Comparison of ENCODE assay signal across 17 cellular contexts in genomic region chr2:23583467-23583866, GRCh38.
"Had no signal": no experiment of that assay in that cellular context is flagged by ENCODE, and none has a peak within 500 bp of the region (broad histone marks: within the 10 kb centered on the region; RNA-seq: fewer than 3 reads in every experiment).

No MANE protein-coding gene starts in this region.

- H3K9me3 Mint-ChIP-seq: activated naive CD4-positive, alpha-beta T cell treated with anti-CD3 and anti-CD28 coated beads for 36 hours; naive B cell had no signal

- H3K4me1 Mint-ChIP-seq: naive B cell had no signal

- H3K27ac Mint-ChIP-seq: activated CD8-positive, alpha-beta T cell treated with anti-CD3 and anti-CD28 coated beads, Interleukin-2, amount 10 ng/mL, durations not matched to agents 7 days and 5 days; activated naive CD4-positive, alpha-beta T cell treated with anti-CD3 and anti-CD28 coated beads for 36 hours; naive B cell had no signal

- DNase-seq: activated CD4-positive, alpha-beta T cell treated with anti-CD3 and anti-CD28 coated beads for 1 hour; activated CD8-positive, alpha-beta T cell treated with anti-CD3 and anti-CD28 coated beads, Interleukin-2, amount 10 ng/mL, durations not matched to agents 7 days and 5 days; activated naive CD4-positive, alpha-beta T cell treated with anti-CD3 and anti-CD28 coated beads for 36 hours; central memory CD4-positive, alpha-beta T cell; cortex of kidney; effector CD8-positive, alpha-beta T cell; hypothalamus; kidney glomerular epithelial cell; midbrain; naive B cell; right lobe of liver; stimulated activated CD4-positive, alpha-beta T cell treated with anti-CD3 and anti-CD28 coated beads, Interleukin-2, amount 100 ng/mL, for 24 hours; stimulated activated naive CD4-positive, alpha-beta T cell; T1000 had no signal

- ATAC-seq: activated CD8-positive, alpha-beta T cell treated with anti-CD3 and anti-CD28 coated beads, Interleukin-2, amount 10 ng/mL, durations not matched to agents 7 days and 5 days; right lobe of liver had no signal

- H3K4me3 ChIP-seq: lung, right lobe of liver had no signal

- H3K36me3 ChIP-seq: neutrophil, right lobe of liver had no signal

- H3K4me1 ChIP-seq: right lobe of liver had no signal

- H3K36me3 Mint-ChIP-seq: naive B cell had no signal

- H3K4me3 Mint-ChIP-seq: activated CD8-positive, alpha-beta T cell treated with anti-CD3 and anti-CD28 coated beads, Interleukin-2, amount 10 ng/mL, durations not matched to agents 7 days and 5 days; activated naive CD4-positive, alpha-beta T cell treated with anti-CD3 and anti-CD28 coated beads for 36 hours; naive B cell had no signal

- H3K9me3 ChIP-seq: neutrophil, right lobe of liver had no signal

- H3K27me3 ChIP-seq: right lobe of liver had no signal

- H3K27ac ChIP-seq: epithelial cell of prostate, neutrophil, right lobe of liver had no signal
